Comparison of ENCODE assay signal across 21 cellular contexts in the genomic region with DNA sequence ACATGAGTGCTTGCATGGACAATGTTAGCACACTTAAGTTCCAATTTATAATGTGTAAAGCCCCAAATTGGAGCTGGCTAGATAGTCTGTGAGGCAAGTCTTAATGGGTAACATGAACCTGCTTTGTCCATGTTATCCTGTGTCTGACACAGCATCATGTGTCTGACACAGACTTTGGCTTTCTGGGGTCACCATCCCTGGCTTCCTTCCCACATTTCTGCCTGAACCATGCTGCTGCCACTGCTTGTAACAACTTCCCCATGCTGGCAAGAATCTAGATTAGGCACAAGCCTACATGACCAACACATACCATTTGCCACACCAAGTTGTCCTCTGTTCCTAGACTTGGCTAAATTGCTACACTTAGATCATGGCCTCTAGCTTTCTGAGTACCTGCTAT. TPM values are rescaled to one million over a fixed set of nuclear protein-coding genes. Genes with fewer than 3 reads are reported as not detected.
"Had no signal": no experiment of that assay in that cellular context is flagged by ENCODE, and none has a peak within 500 bp of the region (broad histone marks: within the 10 kb centered on the region; RNA-seq: fewer than 3 reads in every experiment).

No MANE protein-coding gene starts in this region.

- DNase-seq: activated CD4-positive, alpha-beta T cell treated with anti-CD3 and anti-CD28 coated beads, Interleukin-2, amount 50 U/mL, for 1 hour; activated CD8-positive, alpha-beta memory T cell treated with anti-CD3 and anti-CD28 coated beads for 24 hours; activated gamma-delta T cell treated with Interleukin-2 at 50 U/mL for 16 hours; activated naive CD8-positive, alpha-beta T cell treated with anti-CD3 and anti-CD28 coated beads for 36 hours; amygdala; brain microvascular endothelial cell; cortex of kidney; effector CD8-positive, alpha-beta T cell; head of caudate nucleus; left ventricle myocardium inferior; mesenchymal stem cell; naive thymus-derived CD8-positive, alpha-beta T cell; posterior cingulate gyrus; right cardiac atrium; stimulated activated CD4-positive, alpha-beta T cell treated with anti-CD3 and anti-CD28 coated beads, Interleukin-4, amount 100 ng/mL, for 4 hours; stimulated activated CD8-positive, alpha-beta memory T cell treated with anti-CD3 and anti-CD28 coated beads, Interleukin-4, amount 100 ng/mL, for 48 hours; stimulated activated naive CD8-positive, alpha-beta T cell treated with anti-CD3 and anti-CD28 coated beads, Interleukin-15, Interleukin-2, amounts not matched to agents 100 U/mL and 50 U/mL, for 24 hours; transverse colon had no signal

- ATAC-seq: activated CD4-positive, CD25-positive, alpha-beta regulatory T cell treated with anti-CD3 and anti-CD28 coated beads, Interleukin-2, amount 50 U/mL, for 24 hours; naive thymus-derived CD8-positive, alpha-beta T cell; right cardiac atrium; stimulated activated naive CD8-positive, alpha-beta T cell treated with anti-CD3 and anti-CD28 coated beads, Interleukin-15, Interleukin-2, amounts not matched to agents 100 U/mL and 50 U/mL, for 24 hours had no signal

- H3K27me3 ChIP-seq: transverse colon had no signal

- H3K4me3 ChIP-seq: left ventricle myocardium inferior, smooth muscle cell, transverse colon had no signal

- FAIRE-seq: frontal cortex had no signal

- H3K4me2 ChIP-seq: smooth muscle cell had no signal

- H3K9me3 ChIP-seq: left ventricle myocardium inferior, transverse colon had no signal

- H3K36me3 ChIP-seq: brain microvascular endothelial cell, left ventricle myocardium inferior, transverse colon had no signal

- H3K27ac ChIP-seq: brain microvascular endothelial cell, left ventricle myocardium inferior, transverse colon had no signal

RNA-seq across cellular contexts. Expression of gene ZBTB7C, which starts 49.8 kb away (rescaled TPM):
- total RNA-seq: activated naive CD8-positive, alpha-beta T cell treated with anti-CD3 and anti-CD28 coated beads for 36 hours; naive thymus-derived CD8-positive, alpha-beta T cell had no signal
- polyA plus RNA-seq: naive thymus-derived CD8-positive, alpha-beta T cell had no signal
